Comparison of ENCODE assay signal across 9 cellular contexts in genomic region chr19:13797870-13798269, GRCh38. TPM values are rescaled to one million over a fixed set of nuclear protein-coding genes. Genes with fewer than 3 reads are reported as not detected.
DNase-seq lines count a peak whose midpoint lies in the region; ATAC-seq and TF ChIP-seq lines count a peak whose summit lies in the region.
"Had no signal": no experiment of that assay in that cellular context is flagged by ENCODE, and none has a peak within 500 bp of the region (broad histone marks: within the 10 kb centered on the region; RNA-seq: fewer than 3 reads in every experiment).

No MANE protein-coding gene starts in this region.

- TF ChIP-seq POLR2A in uterus (IDR thresholded peaks at IDR 0.05), result no peak

- WGBS in right cardiac atrium, result 45% methylated on average over 7 of the region's 7 CpGs

- H3K4me3 Mint-ChIP-seq in brain, result peak overlapping the region; percentile 37 to 90 (median 69)

- H3K36me3 Mint-ChIP-seq in brain, result peaks cover 21% of the 10 kb centered on the region

- ATAC-seq in Right ventricle myocardium inferior (no peak), Right ventricle myocardium superior (ENCODE audit: poor library complexity) (no peak), right cardiac atrium (peak in 1 of 2 donors; percentile 2), HG03280 (IDR thresholded peaks at IDR 0.05; ENCODE audit: unreplicated experiment) (no peak)

- peak overlapping the region in 4 of 5 experiments; percentile 31 to 55 (median 44) for H3K27ac Mint-ChIP-seq in brain

- H3K27me3 ChIP-seq in right cardiac atrium (ENCODE audit: control insufficient read depth, insufficient read depth), result no peaks in the 10 kb centered on the region
- no peaks in the 10 kb centered on the region for H3K27me3 ChIP-seq in uterus

- intact Hi-C loops in Right ventricle myocardium inferior (cut with DNase I) (loop anchor here (5.0 kb wide), 1 partner anchor 39 kb away; no protein-coding TSS in a partner anchor), Right ventricle myocardium superior (cut with DNase I) (no loop called here), right cardiac atrium (cut with DNase I) (loop anchor here in 3 of 4 donors (5.0 kb wide), 2 partner anchors 34 to 64 kb away; no protein-coding TSS in a partner anchor), uterus (cut with DNase I; ENCODE audit: low total_unique reads) (loop anchor here (5.0 kb wide), 1 partner anchor 54 kb away; no protein-coding TSS in a partner anchor)

- H3K27me3 Mint-ChIP-seq in brain, result peaks cover 14% of the 10 kb centered on the region

- H3K9me3 Mint-ChIP-seq in brain, result no peaks in the 10 kb centered on the region

- H3K4me3 ChIP-seq in right cardiac atrium (ENCODE audit: low read length), result no peak overlapping the region
- no peak overlapping the region for H3K4me3 ChIP-seq in uterus

- H3K36me3 ChIP-seq in uterus, result no peaks in the 10 kb centered on the region

- H3K9me3 ChIP-seq in right cardiac atrium (ENCODE audit: control insufficient read depth, low read length), result no peaks in the 10 kb centered on the region
- H3K9me3 ChIP-seq in uterus, result no peaks in the 10 kb centered on the region

- peak; percentile 23 for DNase-seq in Right ventricle myocardium inferior (ENCODE audit: missing footprints)
- no peak for DNase-seq in Right ventricle myocardium superior
- DNase-seq in right cardiac atrium, result peak in 2 of 3 donors; percentile 64 to 75
- DNase-seq in uterus, result peak; percentile 49 to 52
- DNase-seq in NCI-H2029 treated with DMSO at 0.1 percent for 48 hours (lab: John Stamatoyannopoulos, UW), result no peak
- DNase-seq in SKM-1 (lab: John Stamatoyannopoulos, UW; ENCODE audit: unreplicated experiment), result no peak
- DNase-seq: activated gamma-delta T cell treated with Interleukin-2 at 50 U/mL for 16 hours had no signal

- H3K4me1 Mint-ChIP-seq in brain, result peaks cover 40% of the 10 kb centered on the region

- peaks cover 6% of the 10 kb centered on the region for H3K4me1 ChIP-seq in right cardiac atrium (ENCODE audit: control insufficient read depth, insufficient read depth, low read length)
- H3K4me1 ChIP-seq in uterus, result peaks cover 10 to 17% of the 10 kb centered on the region in 2 donors

- TF ChIP-seq CTCF in brain (conservative IDR thresholded peaks at IDR 0.05) (no peak), uterus (IDR thresholded peaks at IDR 0.05) (no peak)

- H3K27ac ChIP-seq in right cardiac atrium (ENCODE audit: low read length), result no peak overlapping the region
- peak overlapping the region; percentile 88 to 99 for H3K27ac ChIP-seq in uterus

RNA-seq across cellular contexts. Expression of gene ZSWIM4, which starts 2.6 kb away (rescaled TPM):
- total RNA-seq in Right ventricle myocardium inferior (2.1 TPM), Right ventricle myocardium superior (2.7 TPM), right cardiac atrium (1 to 10 TPM; 3.4 to 6.4 (median 3.5) TPM), uterus (1 to 10 TPM in 3 of 4 donors, under 1 TPM in 1; 0.26 to 8.4 (median 6.0) TPM)
- polyA plus RNA-seq in brain (ENCODE audit: insufficient read depth, low read depth, low replicate concordance) (19.4 TPM), right cardiac atrium (2.3 TPM)

RNA-seq across cellular contexts. Expression of gene C19orf53, which starts 23.6 kb away (rescaled TPM):
- 89.9 TPM for total RNA-seq in Right ventricle myocardium inferior
- total RNA-seq in Right ventricle myocardium superior, result 88.1 TPM
- 309 TPM for polyA plus RNA-seq in brain (ENCODE audit: insufficient read depth, low read depth, low replicate concordance)
- 100 to 1,000 TPM in 3 of 4 donors, 10 to 100 TPM in 1; 91.3 to 121 (median 104) TPM for total RNA-seq in right cardiac atrium
- polyA plus RNA-seq in right cardiac atrium, result 233 TPM
- total RNA-seq in uterus, result 100 to 1,000 TPM in 1 of 4 donors, 10 to 100 TPM in 3; 20.5 to 233 (median 77.3) TPM

RNA-seq across cellular contexts. Expression of gene MRI1, which starts 33.5 kb away (rescaled TPM):
- total RNA-seq in Right ventricle myocardium inferior (13.0 TPM), Right ventricle myocardium superior (15.2 TPM), right cardiac atrium (10 to 100 TPM; 14.9 to 21.2 (median 16.8) TPM), uterus (10 to 100 TPM; 33.3 to 62.4 (median 45.9) TPM)
- polyA plus RNA-seq in brain (ENCODE audit: insufficient read depth, low read depth, low replicate concordance) (31.9 TPM), right cardiac atrium (11.2 TPM)

Comparison
In these comparisons a context has a peak if more than half of its experiments do, and no peak if none do; other contexts are left out.
1. DNase-seq: peak in Right ventricle myocardium inferior (single experiment), right cardiac atrium (2 of 3) and uterus (2 of 2); none in Right ventricle myocardium superior (single experiment), NCI-H2029 treated with DMSO at 0.1 percent for 48 hours (single experiment) and SKM-1 (single experiment).